In genomic region chr9:133738039-133738805, GRCh38 we compare ENCODE assay signal across 1 cellular context.
TF ChIP-seq lines count a peak whose summit lies in the region.

Gene SARDH (minus strand): TSS chr9:133738352. CDS start chr9:133734173, 4,179 bp downstream.

TF ChIP-seq in HepG2, 621 proteins besides CTCF, POLR2A, EP300 and RAD21 (continued from another document and continues in another):
- TF ChIP-seq ZBTB26 (CRISPR knock-in tag; IDR thresholded peaks at IDR 0.05; ENCODE audit: borderline replicate concordance) (peak; percentile 57; the same call in 1 of the 2 replicates), PHF20 (CRISPR knock-in tag; IDR thresholded peaks at IDR 0.05) (no peak), ONECUT2 (CRISPR knock-in tag; IDR thresholded peaks at IDR 0.05) (no peak), ZNF33A (CRISPR knock-in tag; IDR thresholded peaks at IDR 0.05; ENCODE audit: borderline replicate concordance) (no peak), NR0B2 (CRISPR knock-in tag; IDR thresholded peaks at IDR 0.05) (no peak), TRIM22 (IDR thresholded peaks at IDR 0.05) (no peak), ZNF710 (CRISPR knock-in tag; IDR thresholded peaks at IDR 0.05; ENCODE audit: borderline replicate concordance) (peak; percentile 80), ZNF737 (CRISPR knock-in tag; IDR thresholded peaks at IDR 0.05; ENCODE audit: borderline replicate concordance) (no peak), STAT5B (CRISPR knock-in tag; IDR thresholded peaks at IDR 0.05) (no peak), SP5 (CRISPR knock-in tag; IDR thresholded peaks at IDR 0.05; ENCODE audit: borderline replicate concordance, low read depth) (peak; percentile 73), TARDBP (CRISPR knock-in tag; IDR thresholded peaks at IDR 0.05) (peak; percentile 68), MBD4 (IDR thresholded peaks at IDR 0.05; ENCODE audit: borderline replicate concordance, low read length) (no peak), PAF1 (CRISPR knock-in tag; IDR thresholded peaks at IDR 0.05) (no peak), KDM5A (IDR thresholded peaks at IDR 0.05; ENCODE audit: borderline replicate concordance, low read length) (no peak; the same call in 1 of the 2 replicates), CEBPG (CRISPR knock-in tag; IDR thresholded peaks at IDR 0.05) (no peak), CBX5 (CRISPR knock-in tag; IDR thresholded peaks at IDR 0.05; ENCODE audit: borderline replicate concordance) (no peak), SUZ12 (IDR thresholded peaks at IDR 0.05; ENCODE audit: low read depth, low read length) (no peak), SOX13 (IDR thresholded peaks at IDR 0.05) (peak; percentile 28; the same call in 1 of the 2 replicates), SOX13 (CRISPR knock-in tag; conservative IDR thresholded peaks at IDR 0.05 in 1 of 2, IDR thresholded peaks at IDR 0.05 in 1 of 2) (no peak), KAT7 (CRISPR knock-in tag; IDR thresholded peaks at IDR 0.05; ENCODE audit: borderline replicate concordance) (no peak), MXI1 (IDR thresholded peaks at IDR 0.05; ENCODE audit: borderline replicate concordance, low read depth, low read length) (peak; percentile 8; the same call in 1 of the 3 replicates), TBX2 (CRISPR knock-in tag; IDR thresholded peaks at IDR 0.05; ENCODE audit: borderline replicate concordance) (peak; percentile 68), TEAD2 (CRISPR knock-in tag; IDR thresholded peaks at IDR 0.05) (no peak), ZNF326 (CRISPR knock-in tag; IDR thresholded peaks at IDR 0.05; ENCODE audit: borderline replicate concordance) (no peak), ZNF501 (CRISPR knock-in tag; IDR thresholded peaks at IDR 0.05) (peak; percentile 64; the same call in 1 of the 2 replicates), NR2F1 (CRISPR knock-in tag; IDR thresholded peaks at IDR 0.05) (no peak), BRF2 (CRISPR knock-in tag; IDR thresholded peaks at IDR 0.05) (no peak), SRSF9 (IDR thresholded peaks at IDR 0.05; ENCODE audit: borderline replicate concordance, insufficient read depth, low read depth, low read length, poor library complexity, severe bottlenecking) (no peak), RCOR2 (CRISPR knock-in tag; IDR thresholded peaks at IDR 0.05) (no peak), MED8 (CRISPR knock-in tag; IDR thresholded peaks at IDR 0.05; ENCODE audit: insufficient replicate concordance) (peak; percentile 71), ZNF451 (CRISPR knock-in tag; IDR thresholded peaks at IDR 0.05) (no peak; the same call in 1 of the 2 replicates), BATF2 (CRISPR knock-in tag; IDR thresholded peaks at IDR 0.05) (no peak), ZNF281 (CRISPR knock-in tag; IDR thresholded peaks at IDR 0.05; ENCODE audit: borderline replicate concordance) (no peak; the same call in 1 of the 2 replicates), SIX4 (CRISPR knock-in tag; IDR thresholded peaks at IDR 0.05) (no peak; the same call in 1 of the 2 replicates), ZNF530 (CRISPR knock-in tag; IDR thresholded peaks at IDR 0.05; ENCODE audit: low read depth) (no peak), RARA (CRISPR knock-in tag; IDR thresholded peaks at IDR 0.05) (peak; percentile 49), ZNF558 (CRISPR knock-in tag; IDR thresholded peaks at IDR 0.05; ENCODE audit: borderline replicate concordance) (0 out of 2 replicates have a peak, but pooled peaks have one; percentile 61), KLF9 (CRISPR knock-in tag; IDR thresholded peaks at IDR 0.05; ENCODE audit: low read depth) (no peak), BCLAF1 (IDR thresholded peaks at IDR 0.05) (no peak), DRAP1 (CRISPR knock-in tag; IDR thresholded peaks at IDR 0.05) (peak; percentile 60; the same call in 1 of the 2 replicates), SRY (CRISPR knock-in tag; IDR thresholded peaks at IDR 0.05) (peak; percentile 22; the same call in 1 of the 2 replicates), PITX1 (CRISPR knock-in tag; IDR thresholded peaks at IDR 0.05) (peak; percentile 8; the same call in 1 of the 2 replicates), ZNF609 (CRISPR knock-in tag; IDR thresholded peaks at IDR 0.05; ENCODE audit: borderline replicate concordance) (peak; percentile 67), FOXA1 (IDR thresholded peaks at IDR 0.05) (no peak), FOXA1 (CRISPR knock-in tag; IDR thresholded peaks at IDR 0.05) (peak; percentile 28; the same call in 1 of the 2 replicates), ZBTB7B (CRISPR knock-in tag; IDR thresholded peaks at IDR 0.05) (peak; percentile 84), ZBTB20 (CRISPR knock-in tag; IDR thresholded peaks at IDR 0.05; ENCODE audit: borderline replicate concordance, low read depth) (0 out of 2 replicates have a peak, but pooled peaks have one; percentile 63), ZNF263 (CRISPR knock-in tag; IDR thresholded peaks at IDR 0.05) (peak; percentile 83), ZNF776 (CRISPR knock-in tag; IDR thresholded peaks at IDR 0.05) (peak; percentile 73), TCF7 (IDR thresholded peaks at IDR 0.05; ENCODE audit: low read depth) (no peak)
